Comparison of ENCODE assay signal across 14 cellular contexts in the genomic region with DNA sequence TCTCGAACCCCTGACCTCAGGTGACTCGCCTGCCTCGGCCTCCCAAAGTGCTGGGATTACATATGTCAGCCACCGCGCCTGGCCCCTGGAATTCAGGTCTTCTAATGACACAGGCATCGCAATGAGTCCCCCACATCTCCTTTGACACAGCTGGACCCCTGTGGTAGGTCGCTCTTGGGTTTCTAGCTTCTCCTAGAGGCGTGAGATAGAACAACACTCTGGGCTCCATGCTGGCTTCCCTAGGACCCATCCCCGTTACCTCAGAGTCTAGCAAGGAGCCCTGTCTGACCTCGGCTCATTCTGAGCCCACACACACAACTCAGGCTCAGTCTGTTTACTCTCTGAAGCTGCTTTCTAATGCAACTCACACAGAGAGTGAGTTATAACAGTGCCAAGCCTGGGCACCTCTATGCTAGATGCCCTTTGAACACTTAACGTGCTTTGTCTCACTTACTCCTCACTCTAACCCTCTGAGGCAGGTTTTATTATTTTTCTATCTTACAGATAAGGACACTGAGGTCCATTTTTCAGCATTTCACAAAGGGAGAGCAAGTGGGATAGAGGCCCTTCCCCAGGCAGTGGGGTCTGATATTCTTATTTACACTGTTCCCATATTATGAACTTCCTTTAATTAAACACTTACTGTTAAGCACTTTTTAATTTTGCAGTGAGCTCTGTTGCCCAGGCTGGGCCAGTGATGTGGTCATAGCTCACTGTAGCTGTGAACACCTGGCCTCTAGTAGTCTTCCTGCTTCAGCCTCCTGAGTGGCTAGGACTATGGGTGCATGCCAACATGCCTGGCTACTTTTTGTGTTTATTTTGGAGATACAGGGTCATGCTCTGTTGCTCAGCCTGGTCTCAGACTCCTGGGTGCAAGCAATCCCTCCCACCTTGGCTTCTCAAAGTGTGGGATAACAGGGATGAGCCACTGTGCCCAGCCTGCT. TPM values are rescaled to one million over a fixed set of nuclear protein-coding genes. Genes with fewer than 3 reads are reported as not detected.
DNase-seq lines count a peak whose midpoint lies in the region; TF ChIP-seq lines count a peak whose summit lies in the region.
"Had no signal": no experiment of that assay in that cellular context is flagged by ENCODE, and none has a peak within 500 bp of the region (broad histone marks: within the 10 kb centered on the region; RNA-seq: fewer than 3 reads in every experiment).

No MANE protein-coding gene starts in this region.

- TF ChIP-seq CTCF in endodermal cell (conservative IDR thresholded peaks at IDR 0.05), result peak; percentile 46

- H3K27me3 Mint-ChIP-seq in endodermal cell (ENCODE audit: insufficient read depth), result peaks cover 26% of the 10 kb centered on the region
- H3K27me3 Mint-ChIP-seq in activated naive CD4-positive, alpha-beta T cell treated with anti-CD3 and anti-CD28 coated beads, Interleukin-2, amount 10 ng/mL, durations not matched to agents 7 days and 5 days, result peaks cover 5% of the 10 kb centered on the region

- no peaks in the 10 kb centered on the region for H3K36me3 ChIP-seq in H7 (replicated peaks; ENCODE audit: control insufficient read depth, insufficient read depth, low read length)
- no peaks in the 10 kb centered on the region for H3K36me3 ChIP-seq in endodermal cell (ENCODE audit: control insufficient read depth, insufficient read depth, low read length)

- no peaks in the 10 kb centered on the region for H3K4me1 Mint-ChIP-seq in endodermal cell
- H3K4me1 Mint-ChIP-seq in activated naive CD4-positive, alpha-beta T cell treated with anti-CD3 and anti-CD28 coated beads, Interleukin-2, amount 10 ng/mL, durations not matched to agents 7 days and 5 days, result no peaks in the 10 kb centered on the region

- no peak overlapping the region for H3K9ac ChIP-seq in endodermal cell (ENCODE audit: extremely low read depth, low read length, poor library complexity, severe bottlenecking)

- H3K4me3 Mint-ChIP-seq in endodermal cell, result no peak overlapping the region
- H3K4me3 Mint-ChIP-seq in activated naive CD4-positive, alpha-beta T cell treated with anti-CD3 and anti-CD28 coated beads, Interleukin-2, amount 10 ng/mL, durations not matched to agents 7 days and 5 days, result no peak overlapping the region

- H3K9me3 Mint-ChIP-seq in endodermal cell, result no peaks in the 10 kb centered on the region
- no peaks in the 10 kb centered on the region for H3K9me3 Mint-ChIP-seq in activated naive CD4-positive, alpha-beta T cell treated with anti-CD3 and anti-CD28 coated beads, Interleukin-2, amount 10 ng/mL, durations not matched to agents 7 days and 5 days

- H3K4me3 ChIP-seq in H7 (ENCODE audit: insufficient read depth, low read depth, low read length) (no peak overlapping the region), endodermal cell (ENCODE audit: low read length) (no peak overlapping the region)

- WGBS in endodermal cell (ENCODE audit: insufficient coverage in 1 of 2, insufficient read length in 1 of 2), 2 experiments, result 85 to 89% methylated on average over 10 to 11 of the region's 11 CpGs

- no peaks in the 10 kb centered on the region for H3K27me3 ChIP-seq in H7 (ENCODE audit: control insufficient read depth, insufficient read depth, low read length)
- H3K27me3 ChIP-seq in endodermal cell (ENCODE audit: control insufficient read depth, insufficient read depth, low read length, poor library complexity, severe bottlenecking), result peaks cover 35% of the 10 kb centered on the region

- no peak overlapping the region for H3K27ac Mint-ChIP-seq in endodermal cell
- H3K27ac Mint-ChIP-seq in activated naive CD4-positive, alpha-beta T cell treated with anti-CD3 and anti-CD28 coated beads, Interleukin-2, amount 10 ng/mL, durations not matched to agents 7 days and 5 days, result no peak overlapping the region

- no peak overlapping the region for H3K27ac ChIP-seq in endodermal cell (ENCODE audit: low read depth, low read length)
- H3K27ac ChIP-seq: 22Rv1 had no signal

- no peaks in the 10 kb centered on the region for H3K9me3 ChIP-seq in endodermal cell (ENCODE audit: control insufficient read depth, low read length)

- DNase-seq in DMS153 (lab: John Stamatoyannopoulos, UW), result peak; percentile 31
- DNase-seq in DMS153 treated with DMSO at 0.1 percent for 48 hours (lab: John Stamatoyannopoulos, UW; ENCODE audit: unreplicated experiment), result no peak
- peak; percentile 30 for DNase-seq in H7
- peak; percentile 12 for DNase-seq in NCI-H69 (lab: John Stamatoyannopoulos, UW)
- peak; percentile 58 for DNase-seq in endodermal cell
- no peak for DNase-seq in activated naive CD4-positive, alpha-beta T cell treated with anti-CD3 and anti-CD28 coated beads, Interleukin-2, amount 10 ng/mL, durations not matched to agents 7 days and 5 days
- DNase-seq in NCI-H1436 (lab: John Stamatoyannopoulos, UW), result no peak
- no peak for DNase-seq in activated CD4-positive, CD25-positive, alpha-beta regulatory T cell treated with anti-CD3 and anti-CD28 coated beads, Interleukin-2, amount 50 U/mL, for 72 hours
- DNase-seq: Kasumi-1, NCI-H1694 treated with DMSO at 0.1 percent for 48 hours, NCI-H2171 treated with DMSO at 0.1 percent for 48 hours, NCI-H526, T-helper 2 cell had no signal

- CTCF ChIA-PET in activated naive CD4-positive, alpha-beta T cell treated with anti-CD3 and anti-CD28 coated beads, Interleukin-2, amount 10 ng/mL, durations not matched to agents 7 days and 5 days (lab: Charles Lee), result no interaction called here

- H3K36me3 Mint-ChIP-seq in endodermal cell (ENCODE audit: low read depth), result no peaks in the 10 kb centered on the region
- no peaks in the 10 kb centered on the region for H3K36me3 Mint-ChIP-seq in activated naive CD4-positive, alpha-beta T cell treated with anti-CD3 and anti-CD28 coated beads, Interleukin-2, amount 10 ng/mL, durations not matched to agents 7 days and 5 days

- no peaks in the 10 kb centered on the region for H3K4me1 ChIP-seq in endodermal cell (ENCODE audit: control insufficient read depth, insufficient read depth, low read length)

RNA-seq across cellular contexts. Expression of a gene that starts 40.6 kb away (rescaled TPM):
- total RNA-seq in H7 (2014; rRNA removed; shearing (Covaris generic)), result 36.1 and 42.6 TPM in 2 replicates
- 10 to 100 TPM; 38.6 to 43.1 TPM for total RNA-seq in endodermal cell
- 21.8 TPM for polyA plus RNA-seq in endodermal cell (2013, experiment 1 of 2)
- polyA plus RNA-seq in endodermal cell (2013, experiment 2 of 2), result 19.9 TPM

Comparison
In these comparisons a context has a peak if more than half of its experiments do, and no peak if none do; other contexts are left out.
1. DNase-seq: peak in DMS153 (single experiment), H7 (single experiment), NCI-H69 (single experiment) and endodermal cell (single experiment); none in DMS153 treated with DMSO at 0.1 percent for 48 hours (single experiment), activated naive CD4-positive, alpha-beta T cell treated with anti-CD3 and anti-CD28 coated beads, Interleukin-2, amount 10 ng/mL, durations not matched to agents 7 days and 5 days (single experiment), NCI-H1436 (single experiment) and activated CD4-positive, CD25-positive, alpha-beta regulatory T cell treated with anti-CD3 and anti-CD28 coated beads, Interleukin-2, amount 50 U/mL, for 72 hours (single experiment).